ENCODE assay signal across 2 cellular contexts in genomic region chr20:51738877-51739447, GRCh38.
A peak's percentile ranks its signal among the peaks of the same experiment; 100 is the strongest.
TF ChIP-seq lines count a peak whose summit lies in the region.

No MANE protein-coding gene starts in this region.

TF ChIP-seq in K562, 482 proteins besides CTCF, POLR2A, EP300 and RAD21:
- no peak for TF ChIP-seq NCOA4 (IDR thresholded peaks at IDR 0.05; ENCODE audit: partially characterized antibody)
- TF ChIP-seq ATF3 (IDR thresholded peaks at IDR 0.05), result peak; percentile 37
- no peak for TF ChIP-seq ATF3 (CRISPR knock-in tag; conservative IDR thresholded peaks at IDR 0.05)
- TF ChIP-seq CREB3 (tag; conservative IDR thresholded peaks at IDR 0.05; ENCODE audit: low read depth), result no peak
- peak; percentile 52; the same call in 1 of the 2 replicates for TF ChIP-seq JUND (IDR thresholded peaks at IDR 0.05; ENCODE audit: borderline replicate concordance, low read depth, low read length)
- TF ChIP-seq JUND (tag; IDR thresholded peaks at IDR 0.05; ENCODE audit: borderline replicate concordance, low read depth, low read length), result peak; percentile 36; the same call in 1 of the 3 replicates

TF ChIP-seq in SK-N-SH treated with all-trans-retinoic acid at 6 μM for 48 hours, 23 proteins besides CTCF, POLR2A, EP300 and RAD21:
- no peak for TF ChIP-seq OSR1 (CRISPR knock-in tag; IDR thresholded peaks at IDR 0.05)
- no peak for TF ChIP-seq POU6F1 (CRISPR knock-in tag; IDR thresholded peaks at IDR 0.05; ENCODE audit: borderline replicate concordance, low read depth)
- no peak for TF ChIP-seq CREB5 (CRISPR knock-in tag; IDR thresholded peaks at IDR 0.05; ENCODE audit: low read depth)
- TF ChIP-seq PATZ1 (CRISPR knock-in tag; IDR thresholded peaks at IDR 0.05; ENCODE audit: borderline replicate concordance), result no peak
- TF ChIP-seq CSRNP3 (CRISPR knock-in tag; IDR thresholded peaks at IDR 0.05), result no peak
- TF ChIP-seq TOX (CRISPR knock-in tag; IDR thresholded peaks at IDR 0.05; ENCODE audit: borderline replicate concordance), result no peak
- TF ChIP-seq ZC3H10 (CRISPR knock-in tag; IDR thresholded peaks at IDR 0.05), result no peak
- no peak for TF ChIP-seq ZNF70 (CRISPR knock-in tag; IDR thresholded peaks at IDR 0.05)
- TF ChIP-seq ZFP30 (CRISPR knock-in tag; IDR thresholded peaks at IDR 0.05), result no peak
- no peak for TF ChIP-seq BACH2 (CRISPR knock-in tag; IDR thresholded peaks at IDR 0.05; ENCODE audit: borderline replicate concordance)
- TF ChIP-seq RARB (CRISPR knock-in tag; IDR thresholded peaks at IDR 0.05), result no peak
- no peak for TF ChIP-seq ZFP3 (CRISPR knock-in tag; IDR thresholded peaks at IDR 0.05)
